ENCODE assay signal across 8 cellular contexts in the genomic region with DNA sequence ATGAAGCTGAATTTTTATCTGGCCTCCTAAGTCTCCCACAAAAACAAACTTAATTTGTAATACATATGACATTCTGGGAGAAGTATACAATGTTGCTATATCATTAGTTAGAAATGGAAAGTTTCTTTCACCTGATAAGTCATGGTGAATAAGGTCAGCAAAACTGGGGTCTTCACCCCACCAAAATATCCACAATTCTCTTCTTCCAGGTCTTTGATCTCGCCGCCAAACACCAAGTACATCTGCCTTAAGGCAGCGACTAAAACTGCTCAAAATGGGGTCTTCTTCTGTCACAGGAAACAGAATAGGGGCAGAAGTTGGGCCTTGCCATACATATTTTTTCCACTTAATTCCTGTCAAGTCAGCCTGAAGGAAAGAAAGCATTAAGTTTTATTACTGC. TPM values are rescaled to one million over a fixed set of nuclear protein-coding genes. Genes with fewer than 3 reads are reported as not detected.
DNase-seq lines count a peak whose midpoint lies in the region; ATAC-seq and TF ChIP-seq lines count a peak whose summit lies in the region.

No MANE protein-coding gene starts in this region.

- POLR2A ChIA-PET in AG04450 (lab: Yijun Ruan, JAX), result no interaction called here

- H3K9me3 ChIP-seq in AG04450 (ENCODE audit: control insufficient read depth, insufficient read depth, low read length) (no peaks in the 10 kb centered on the region; the same call in 1 of the 2 replicates), HUES6 (ENCODE audit: control insufficient read depth, insufficient read depth, low read depth, low read length) (no peaks in the 10 kb centered on the region), muscle layer of colon (ENCODE audit: low read length) (no peaks in the 10 kb centered on the region)

- H3K27ac ChIP-seq in AG04450 (ENCODE audit: low read depth, low read length) (no peak overlapping the region), HUES6 (ENCODE audit: low read depth, low read length) (no peak overlapping the region), muscle layer of colon (ENCODE audit: low read depth, low read length) (no peak overlapping the region)

- ATAC-seq in HG03108 (IDR thresholded peaks at IDR 0.05; ENCODE audit: unreplicated experiment), result no peak
- ATAC-seq in HG03571 (IDR thresholded peaks at IDR 0.05; ENCODE audit: unreplicated experiment), result no peak

- H3K9ac ChIP-seq in HUES6 (ENCODE audit: low read length), result no peak overlapping the region
- H3K9ac ChIP-seq in muscle layer of colon (ENCODE audit: low read length), result no peak overlapping the region

- DNase-seq in AG04450 (ENCODE audit: low read depth, low spot score) (no peak), cardiac fibroblast (ENCODE audit: low read depth in 2 of 2) (no peak), MV-4-11 (lab: John Stamatoyannopoulos, UW) (no peak), islet precursor cell (no peak)

- TF ChIP-seq CTCF in AG04450 (IDR thresholded peaks at IDR 0.05; ENCODE audit: low read depth, low read length), result no peak
- no peak for TF ChIP-seq CTCF in cardiac fibroblast (IDR thresholded peaks at IDR 0.05; ENCODE audit: low read depth, low read length)

- H3K36me3 ChIP-seq in HUES6 (ENCODE audit: control insufficient read depth, insufficient read depth, low read length) (peaks cover 45% of the 10 kb centered on the region), muscle layer of colon (ENCODE audit: insufficient read depth, low read length) (peaks cover under 1% of the 10 kb centered on the region)

- H3K4me3 ChIP-seq in AG04450 (ENCODE audit: low read depth, low read length) (peak overlapping the region; percentile 82), HUES6 (ENCODE audit: low read depth, low read length) (peak overlapping the region; percentile 91), cardiac fibroblast (replicated peaks in 1 of 2; ENCODE audit: low read depth in 2 of 2, low read length in 2 of 2) (peak overlapping the region; percentile 74 to 97), muscle layer of colon (ENCODE audit: low read depth in 1 of 2, low read length in 2 of 2) (peak overlapping the region; percentile 31 to 67)

- H3K4me1 ChIP-seq in HUES6 (ENCODE audit: control insufficient read depth, insufficient read depth, low read length) (peaks cover 32% of the 10 kb centered on the region), muscle layer of colon (ENCODE audit: insufficient read depth, low read length) (peaks cover 26% of the 10 kb centered on the region)

- H3K27me3 ChIP-seq in AG04450 (ENCODE audit: control insufficient read depth, insufficient read depth, low read length) (no peaks in the 10 kb centered on the region), HUES6 (ENCODE audit: control insufficient read depth, insufficient read depth, low read length) (no peaks in the 10 kb centered on the region), muscle layer of colon (ENCODE audit: control insufficient read depth in 1 of 2, insufficient read depth in 2 of 2, low read length in 2 of 2) (no peaks in the 10 kb centered on the region)

- CTCF ChIA-PET in AG04450 (lab: Charles Lee), result interaction anchor here (0.6 kb wide), 1 partner anchor 178 kb away, joined by 3 read pairs; no protein-coding TSS in a partner anchor

RNA-seq across cellular contexts. Expression of a gene that starts 2.1 kb away (rescaled TPM):
- 27.9 and 35.2 TPM in 2 replicates for polyA plus RNA-seq in AG04450 (2011; rRNA removed)
- 126 and 155 TPM in 2 replicates for polyA minus RNA-seq in AG04450 (2011; rRNA and poly(A)+ RNA removed)
